1 cellular context compared by ENCODE assay signal in the genomic region with DNA sequence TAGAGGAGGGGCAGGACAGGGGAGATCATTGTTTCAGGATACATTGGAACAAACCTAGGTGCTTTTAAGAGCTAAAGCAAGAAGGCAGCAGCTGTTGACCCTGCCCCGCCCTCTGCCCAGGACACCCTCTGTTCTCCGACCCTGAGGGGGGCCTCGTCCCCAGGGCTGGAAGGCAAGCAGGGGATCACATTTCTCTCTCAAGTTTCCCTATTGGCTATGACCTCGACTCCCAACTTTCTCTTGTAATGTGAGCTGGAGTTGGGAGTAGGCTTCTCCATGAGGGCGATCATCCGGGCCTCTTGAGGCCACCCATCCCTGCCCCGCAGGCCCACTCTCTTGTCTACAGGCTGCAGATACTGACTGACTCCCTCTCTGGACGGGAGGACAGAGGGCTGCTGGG.
TF ChIP-seq lines count a peak whose summit lies in the region.

No MANE protein-coding gene starts in this region.

TF ChIP-seq in GM23338, 12 proteins besides CTCF, POLR2A, EP300 and RAD21 (continued from another document):
- no peak for TF ChIP-seq REST (IDR thresholded peaks at IDR 0.05; ENCODE audit: unreplicated experiment)
- no peak for TF ChIP-seq ZNF114 (CRISPR knock-in tag; IDR thresholded peaks at IDR 0.05)
- no peak for TF ChIP-seq ZNF331 (CRISPR knock-in tag; IDR thresholded peaks at IDR 0.05; ENCODE audit: low read depth)
